ENCODE assay signal across 1 cellular context in the genomic region with DNA sequence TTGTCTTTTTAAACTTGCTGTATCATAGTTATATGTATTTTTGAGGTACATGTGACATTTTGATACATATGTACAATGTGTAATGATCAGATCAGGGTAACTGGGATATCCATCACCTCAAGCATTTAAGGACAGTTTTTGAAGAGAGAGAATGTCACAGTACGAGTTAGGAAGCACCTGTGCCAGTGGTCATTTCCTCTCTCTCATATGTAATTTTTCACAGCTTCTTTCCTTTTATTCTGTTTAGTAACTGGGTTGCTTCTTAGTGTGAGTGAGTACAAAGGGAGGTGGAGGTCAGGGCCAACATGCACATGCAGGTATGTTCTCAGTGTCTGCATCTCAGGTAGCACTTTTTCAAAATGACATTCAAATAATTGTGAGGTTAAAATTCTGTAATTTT.
TF ChIP-seq lines count a peak whose summit lies in the region.

No MANE protein-coding gene starts in this region.

TF ChIP-seq in GM12878, 131 proteins besides CTCF, POLR2A, EP300 and RAD21 (continued from another document):
- TF ChIP-seq, protein P1, sequence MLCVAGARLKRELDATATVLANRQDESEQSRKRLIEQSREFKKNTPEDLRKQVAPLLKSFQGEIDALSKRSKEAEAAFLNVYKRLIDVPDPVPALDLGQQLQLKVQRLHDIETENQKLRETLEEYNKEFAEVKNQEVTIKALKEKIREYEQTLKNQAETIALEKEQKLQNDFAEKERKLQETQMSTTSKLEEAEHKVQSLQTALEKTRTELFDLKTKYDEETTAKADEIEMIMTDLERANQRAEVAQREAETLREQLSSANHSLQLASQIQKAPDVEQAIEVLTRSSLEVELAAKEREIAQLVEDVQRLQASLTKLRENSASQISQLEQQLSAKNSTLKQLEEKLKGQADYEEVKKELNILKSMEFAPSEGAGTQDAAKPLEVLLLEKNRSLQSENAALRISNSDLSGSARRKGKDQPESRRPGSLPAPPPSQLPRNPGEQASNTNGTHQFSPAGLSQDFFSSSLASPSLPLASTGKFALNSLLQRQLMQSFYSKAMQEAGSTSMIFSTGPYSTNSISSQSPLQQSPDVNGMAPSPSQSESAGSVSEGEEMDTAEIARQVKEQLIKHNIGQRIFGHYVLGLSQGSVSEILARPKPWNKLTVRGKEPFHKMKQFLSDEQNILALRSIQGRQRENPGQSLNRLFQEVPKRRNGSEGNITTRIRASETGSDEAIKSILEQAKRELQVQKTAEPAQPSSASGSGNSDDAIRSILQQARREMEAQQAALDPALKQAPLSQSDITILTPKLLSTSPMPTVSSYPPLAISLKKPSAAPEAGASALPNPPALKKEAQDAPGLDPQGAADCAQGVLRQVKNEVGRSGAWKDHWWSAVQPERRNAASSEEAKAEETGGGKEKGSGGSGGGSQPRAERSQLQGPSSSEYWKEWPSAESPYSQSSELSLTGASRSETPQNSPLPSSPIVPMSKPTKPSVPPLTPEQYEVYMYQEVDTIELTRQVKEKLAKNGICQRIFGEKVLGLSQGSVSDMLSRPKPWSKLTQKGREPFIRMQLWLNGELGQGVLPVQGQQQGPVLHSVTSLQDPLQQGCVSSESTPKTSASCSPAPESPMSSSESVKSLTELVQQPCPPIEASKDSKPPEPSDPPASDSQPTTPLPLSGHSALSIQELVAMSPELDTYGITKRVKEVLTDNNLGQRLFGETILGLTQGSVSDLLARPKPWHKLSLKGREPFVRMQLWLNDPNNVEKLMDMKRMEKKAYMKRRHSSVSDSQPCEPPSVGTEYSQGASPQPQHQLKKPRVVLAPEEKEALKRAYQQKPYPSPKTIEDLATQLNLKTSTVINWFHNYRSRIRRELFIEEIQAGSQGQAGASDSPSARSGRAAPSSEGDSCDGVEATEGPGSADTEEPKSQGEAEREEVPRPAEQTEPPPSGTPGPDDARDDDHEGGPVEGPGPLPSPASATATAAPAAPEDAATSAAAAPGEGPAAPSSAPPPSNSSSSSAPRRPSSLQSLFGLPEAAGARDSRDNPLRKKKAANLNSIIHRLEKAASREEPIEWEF (IDR thresholded peaks at IDR 0.05; ENCODE audit: insufficient replicate concordance, low read depth, low read length), result no peak
- TF ChIP-seq POU2F2 (IDR thresholded peaks at IDR 0.05; ENCODE audit: borderline replicate concordance, low read depth, low read length) (no peak), IRF4 (IDR thresholded peaks at IDR 0.05; ENCODE audit: low read depth, low read length) (no peak)
- TF ChIP-seq, protein P2, sequence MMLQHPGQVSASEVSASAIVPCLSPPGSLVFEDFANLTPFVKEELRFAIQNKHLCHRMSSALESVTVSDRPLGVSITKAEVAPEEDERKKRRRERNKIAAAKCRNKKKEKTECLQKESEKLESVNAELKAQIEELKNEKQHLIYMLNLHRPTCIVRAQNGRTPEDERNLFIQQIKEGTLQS (IDR thresholded peaks at IDR 0.05; ENCODE audit: borderline replicate concordance, extremely low read depth, low read depth, low read length), result no peak
